Comparison of ENCODE assay signal across 1 cellular context in the genomic region with DNA sequence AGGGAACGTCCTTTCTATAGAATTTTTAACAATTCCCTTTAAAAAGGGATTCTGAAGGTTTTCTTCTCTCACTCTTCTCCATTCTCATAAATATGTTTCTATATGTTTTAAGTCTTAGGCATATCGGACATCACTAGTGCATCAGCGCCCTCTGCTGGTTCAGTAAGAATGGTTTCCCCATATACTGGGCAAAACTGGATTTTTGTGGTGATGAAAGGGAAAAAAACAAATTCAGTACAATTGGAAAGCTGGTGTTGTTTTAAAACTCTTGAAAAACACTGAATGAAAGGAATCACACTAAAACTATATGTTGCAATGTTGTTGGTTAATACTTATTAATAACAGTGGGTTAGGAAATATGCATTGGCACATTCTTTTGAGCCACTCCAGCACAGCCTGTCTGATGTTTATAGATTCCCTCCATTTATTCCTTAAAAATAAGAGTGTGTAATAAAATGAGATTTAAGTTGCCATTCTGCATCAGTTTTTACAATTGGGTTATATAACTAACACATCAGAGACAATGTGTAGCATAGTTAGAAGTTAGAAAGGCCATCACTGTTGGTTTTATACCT.
TF ChIP-seq lines count a peak whose summit lies in the region.

No MANE protein-coding gene starts in this region.

TF ChIP-seq in K562, 482 proteins besides CTCF, POLR2A, EP300 and RAD21 (continued from another document):
- TF ChIP-seq E2F6 (IDR thresholded peaks at IDR 0.05; ENCODE audit: borderline replicate concordance in 1 of 2, extremely low read depth in 1 of 2, insufficient read depth in 1 of 2, insufficient read length in 1 of 2, low read depth in 1 of 2, low read length in 1 of 2, poor library complexity in 1 of 2, severe bottlenecking in 1 of 2) (no peak), KLF16 (IDR thresholded peaks at IDR 0.05) (peak; percentile 13; the same call in 1 of the 2 replicates), ARID2 (IDR thresholded peaks at IDR 0.05) (0 out of 2 replicates have a peak, but pooled peaks have one; percentile 54), CEBPB (tag; IDR thresholded peaks at IDR 0.05) (peak; percentile 44; the same call in 1 of the 2 replicates)
